Comparison of ENCODE assay signal across 8 cellular contexts in genomic region chr18:23135679-23136325, GRCh38.
DNase-seq lines count a peak whose midpoint lies in the region; ATAC-seq and TF ChIP-seq lines count a peak whose summit lies in the region.

No MANE protein-coding gene starts in this region.

- no peak for TF ChIP-seq POLR2A in NB4 (IDR thresholded peaks at IDR 0.05; ENCODE audit: extremely low read depth, insufficient read length)

- no peak for TF ChIP-seq CTCF in NB4 (IDR thresholded peaks at IDR 0.05; ENCODE audit: low read depth, low read length)

- H3K9ac ChIP-seq in adipocyte (ENCODE audit: low read length) = peak overlapping the region; percentile 93

- DNase-seq in COR-L47 (lab: John Stamatoyannopoulos, UW) (peak; percentile 53), NB4 (ENCODE audit: low read depth) (peak; percentile 48), adipocyte (ENCODE audit: low read depth) (peak; percentile 69), GF-D8 (lab: John Stamatoyannopoulos, UW) (no peak)

- H3K4me3 ChIP-seq in NB4 (ENCODE audit: low read depth, low read length) (no peak overlapping the region), adipocyte (ENCODE audit: low read length) (peak overlapping the region; percentile 85), iPS-18c (ENCODE audit: insufficient read depth, low read depth, low read length) (peak overlapping the region; percentile 84), skin epidermis (peak overlapping the region; percentile 39 to 69 (median 54))

- peaks cover 12% of the 10 kb centered on the region for H3K36me3 ChIP-seq in adipocyte (ENCODE audit: control insufficient read depth, insufficient read depth, low read length, severe bottlenecking)

- ATAC-seq in GM21390 (IDR thresholded peaks at IDR 0.05; ENCODE audit: unreplicated experiment) (peak; percentile 24), GM21360 (IDR thresholded peaks at IDR 0.05; ENCODE audit: unreplicated experiment) (no peak)

- H3K27me3 ChIP-seq in adipocyte (replicated peaks; ENCODE audit: control insufficient read depth, insufficient read depth, low read length) = no peaks in the 10 kb centered on the region

- peaks cover 43% of the 10 kb centered on the region for H3K4me1 ChIP-seq in adipocyte (ENCODE audit: control insufficient read depth, insufficient read depth, low read length)

- H3K9me3 ChIP-seq in adipocyte (ENCODE audit: control insufficient read depth, low read length) (no peaks in the 10 kb centered on the region), iPS-18c (ENCODE audit: control insufficient read depth, insufficient read depth, low read length) (no peaks in the 10 kb centered on the region)

- H3K27ac ChIP-seq in skin epidermis = peak overlapping the region in 19 of 21 experiments; percentile 5 to 91 (median 73)
